In genomic region chr3:46245155-46245554, GRCh38 we compare ENCODE assay signal across 28 cellular contexts. TPM values are rescaled to one million over a fixed set of nuclear protein-coding genes. Genes with fewer than 3 reads are reported as not detected.
"Had no signal": no experiment of that assay in that cellular context is flagged by ENCODE, and none has a peak within 500 bp of the region (broad histone marks: within the 10 kb centered on the region; RNA-seq: fewer than 3 reads in every experiment).

No MANE protein-coding gene starts in this region.

- H3K4me1 Mint-ChIP-seq: activated CD4-positive, alpha-beta T cell treated with anti-CD3 and anti-CD28 coated beads for 36 hours; activated naive CD8-positive, alpha-beta T cell treated with anti-CD3 and anti-CD28 coated beads for 36 hours had no signal

- H3K9me3 Mint-ChIP-seq: activated CD4-positive, alpha-beta memory T cell treated with anti-CD3 and anti-CD28 coated beads, Interleukin-2, amount 10 ng/mL, durations not matched to agents 7 days and 5 days; activated naive CD4-positive, alpha-beta T cell treated with anti-CD3 and anti-CD28 coated beads, Interleukin-2, amount 10 ng/mL, durations not matched to agents 7 days and 5 days; activated naive CD8-positive, alpha-beta T cell treated with anti-CD3 and anti-CD28 coated beads for 36 hours; activated T-cell treated with anti-CD3 and anti-CD28 coated beads, Interleukin-2, amount 50 U/mL, for 72 hours; activated T-helper 2 cell treated with anti-CD3 and anti-CD28 coated beads, Interferon-gamma antibody, Interleukin-2, Interleukin-4, amounts not matched to agents 10 μg/mL and 5 μg/mL and 100 μg/mL, durations not matched to agents 14 hours and 24 hours and 36 hours had no signal

- H3K27ac Mint-ChIP-seq: activated CD4-positive, alpha-beta memory T cell treated with anti-CD3 and anti-CD28 coated beads, Interleukin-2, amount 10 ng/mL, durations not matched to agents 7 days and 5 days; activated CD4-positive, alpha-beta T cell treated with anti-CD3 and anti-CD28 coated beads for 36 hours; activated naive CD4-positive, alpha-beta T cell treated with anti-CD3 and anti-CD28 coated beads, Interleukin-2, amount 10 ng/mL, durations not matched to agents 7 days and 5 days; activated naive CD8-positive, alpha-beta T cell treated with anti-CD3 and anti-CD28 coated beads for 36 hours; activated T-cell treated with anti-CD3 and anti-CD28 coated beads, Interleukin-2, amount 50 U/mL, for 72 hours; activated T-helper 2 cell treated with anti-CD3 and anti-CD28 coated beads, Interferon-gamma antibody, Interleukin-2, Interleukin-4, amounts not matched to agents 10 μg/mL and 5 μg/mL and 100 μg/mL, durations not matched to agents 14 hours and 24 hours and 36 hours; T-helper 17 cell had no signal

- H3K36me3 Mint-ChIP-seq: activated naive CD4-positive, alpha-beta T cell treated with anti-CD3 and anti-CD28 coated beads, Interleukin-2, amount 10 ng/mL, durations not matched to agents 7 days and 5 days; activated naive CD8-positive, alpha-beta T cell treated with anti-CD3 and anti-CD28 coated beads for 36 hours had no signal

- H3K4me3 Mint-ChIP-seq: activated CD4-positive, alpha-beta memory T cell treated with anti-CD3 and anti-CD28 coated beads, Interleukin-2, amount 10 ng/mL, durations not matched to agents 7 days and 5 days; activated CD4-positive, alpha-beta T cell treated with anti-CD3 and anti-CD28 coated beads for 36 hours; activated naive CD4-positive, alpha-beta T cell treated with anti-CD3 and anti-CD28 coated beads, Interleukin-2, amount 10 ng/mL, durations not matched to agents 7 days and 5 days; activated naive CD8-positive, alpha-beta T cell treated with anti-CD3 and anti-CD28 coated beads for 36 hours; activated T-cell treated with anti-CD3 and anti-CD28 coated beads, Interleukin-2, amount 50 U/mL, for 72 hours; T-helper 17 cell had no signal

- DNase-seq: activated CD4-positive, alpha-beta memory T cell treated with anti-CD3 and anti-CD28 coated beads, Interleukin-2, amount 10 ng/mL, durations not matched to agents 7 days and 5 days; activated CD4-positive, alpha-beta T cell treated with anti-CD3 and anti-CD28 coated beads for 36 hours; activated CD4-positive, alpha-beta T cell treated with anti-CD3 and anti-CD28 coated beads, Interleukin-2, amount 50 U/mL, for 1 hour; activated gamma-delta T cell treated with Interleukin-2 at 50 U/mL for 16 hours; activated naive CD4-positive, alpha-beta T cell treated with anti-CD3 and anti-CD28 coated beads, Interleukin-2, amount 10 ng/mL, durations not matched to agents 7 days and 5 days; activated naive CD8-positive, alpha-beta T cell treated with anti-CD3 and anti-CD28 coated beads for 36 hours; activated T-cell treated with anti-CD3 and anti-CD28 coated beads for 4 hours; activated T-cell treated with anti-CD3 and anti-CD28 coated beads, Interleukin-2, amount 50 U/mL, for 72 hours; brain microvascular endothelial cell; NCI-H1092; NCI-H1417; NCI-H1930; NCI-H2107; NCI-H2171 treated with DMSO at 0.1 percent for 48 hours; NCI-H345; NCI-H510A; NCI-H526 treated with DMSO at 0.1 percent for 48 hours; NCI-H82; PC-9; SHP77 treated with DMSO at 0.1 percent for 48 hours; T-helper 17 cell; T-helper 9 cell; WERI-Rb-1 had no signal

RNA-seq across cellular contexts. Expression of gene CCR3, which starts 2.9 kb away (rescaled TPM):
- total RNA-seq: activated CD4-positive, alpha-beta T cell treated with anti-CD3 and anti-CD28 coated beads for 36 hours; activated CD8-positive, alpha-beta memory T cell treated with anti-CD3 and anti-CD28 coated beads for 36 hours; activated naive CD8-positive, alpha-beta T cell treated with anti-CD3 and anti-CD28 coated beads for 36 hours; activated T-cell treated with anti-CD3 and anti-CD28 coated beads, Interleukin-2, amount 50 U/mL, for 72 hours; activated T-helper 2 cell treated with anti-CD3 and anti-CD28 coated beads, Interferon-gamma antibody, Interleukin-2, Interleukin-4, amounts not matched to agents 10 μg/mL and 5 μg/mL and 100 μg/mL, durations not matched to agents 14 hours and 24 hours and 36 hours; cardiac muscle cell; MCF 10A; SK-MEL-5 had no signal

RNA-seq across cellular contexts. Expression of gene CCR1, which starts 37.0 kb away (rescaled TPM):
- total RNA-seq: cardiac muscle cell, MCF 10A had no signal
